22 cellular contexts compared by ENCODE assay signal in the genomic region with DNA sequence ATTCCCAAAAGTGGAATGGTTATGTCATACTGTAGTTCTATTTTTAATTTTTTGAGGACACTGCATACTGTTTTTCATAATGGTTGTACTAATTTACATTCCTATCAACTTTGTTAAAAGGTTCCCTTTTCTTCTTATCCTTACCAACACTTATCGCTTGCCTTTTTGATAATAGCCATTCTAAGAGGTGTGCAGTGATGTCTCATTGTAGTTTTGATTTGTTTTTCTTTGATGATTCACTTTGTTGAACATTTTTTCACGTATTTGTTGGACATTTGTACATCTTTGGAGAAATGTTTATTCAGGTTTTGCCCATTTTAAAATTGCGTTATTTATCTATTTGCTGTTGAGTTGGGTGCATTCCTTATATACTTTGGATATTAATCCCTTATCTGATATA.
"Had no signal": no experiment of that assay in that cellular context is flagged by ENCODE, and none has a peak within 500 bp of the region (broad histone marks: within the 10 kb centered on the region; RNA-seq: fewer than 3 reads in every experiment).

No MANE protein-coding gene starts in this region.

- H3K27me3 ChIP-seq: foreskin keratinocyte, left lung, testis, upper lobe of right lung had no signal

- H3K36me3 Mint-ChIP-seq: activated naive CD8-positive, alpha-beta T cell; memory B cell had no signal

- H3K4me3 ChIP-seq: left lung, psoas muscle, testis, upper lobe of right lung had no signal

- H3K27me3 Mint-ChIP-seq: activated naive CD8-positive, alpha-beta T cell; central memory CD8-positive, alpha-beta T cell; dendritic cell treated with granulocyte-macrophage colony-stimulating factor and Interleukin-4, amounts not matched to agents 40 ng/mL and 50 ng/mL, for 4 days; effector memory CD8-positive, alpha-beta T cell; memory B cell; stimulated activated naive CD8-positive, alpha-beta T cell treated with anti-CD3 and anti-CD28 coated beads, Interleukin-15, amount 100 ng/mL, for 72 hours had no signal

- H3K27ac ChIP-seq: foreskin keratinocyte, left lung, psoas muscle, testis, upper lobe of right lung had no signal

- H3K4me1 Mint-ChIP-seq: central memory CD8-positive, alpha-beta T cell; memory B cell; nephron; stimulated activated naive CD8-positive, alpha-beta T cell treated with anti-CD3 and anti-CD28 coated beads, Interleukin-15, amount 100 ng/mL, for 72 hours had no signal

- H3K4me1 ChIP-seq: foreskin keratinocyte, left lung, psoas muscle, testis, upper lobe of right lung had no signal

- H3K27ac Mint-ChIP-seq: activated naive CD8-positive, alpha-beta T cell; dendritic cell treated with granulocyte-macrophage colony-stimulating factor and Interleukin-4, amounts not matched to agents 40 ng/mL and 50 ng/mL, for 4 days; effector memory CD8-positive, alpha-beta T cell; memory B cell; nephron; stimulated activated naive CD8-positive, alpha-beta T cell treated with anti-CD3 and anti-CD28 coated beads, Interleukin-15, amount 100 ng/mL, for 72 hours had no signal

- H3K4me3 Mint-ChIP-seq: activated naive CD8-positive, alpha-beta T cell; activated T-cell treated with anti-CD3 and anti-CD28 coated beads, Interleukin-2, amount 50 U/mL, for 4 hours; central memory CD8-positive, alpha-beta T cell; dendritic cell treated with granulocyte-macrophage colony-stimulating factor and Interleukin-4, amounts not matched to agents 40 ng/mL and 50 ng/mL, for 4 days; effector memory CD8-positive, alpha-beta T cell; memory B cell; nephron; stimulated activated naive CD8-positive, alpha-beta T cell treated with anti-CD3 and anti-CD28 coated beads, Interleukin-15, amount 100 ng/mL, for 72 hours had no signal

- H3K9me3 ChIP-seq: testis had no signal

- DNase-seq: activated CD4-positive, alpha-beta T cell treated with anti-CD3 and anti-CD28 coated beads, Interleukin-2, amount 50 U/mL, for 4 hours; activated CD4-positive, CD25-positive, alpha-beta regulatory T cell treated with anti-CD3 and anti-CD28 coated beads, Interleukin-2, amount 50 U/mL, for 72 hours; activated effector memory CD4-positive, alpha-beta T cell treated with anti-CD3 and anti-CD28 coated beads, Interleukin-2, amount 50 U/mL, for 16 hours; activated T-cell treated with anti-CD3 and anti-CD28 coated beads, Interleukin-2, amount 50 U/mL, for 4 hours; anterior cingulate cortex; effector memory CD8-positive, alpha-beta T cell; head of caudate nucleus; left lung; occipital lobe; psoas muscle; stimulated activated CD4-positive, alpha-beta T cell treated with anti-CD3 and anti-CD28 coated beads, Interleukin-4, amount 100 ng/mL, for 1 hour; stimulated activated CD8-positive, alpha-beta memory T cell treated with anti-CD3 and anti-CD28 coated beads, Interleukin-4, amount 100 ng/mL, for 48 hours; stimulated activated naive CD8-positive, alpha-beta T cell treated with anti-CD3 and anti-CD28 coated beads, Interleukin-15, amount 100 ng/mL, for 72 hours; SW 1271; testis; upper lobe of right lung had no signal

- H3K36me3 ChIP-seq: left lung, upper lobe of right lung had no signal
